In the genomic region with DNA sequence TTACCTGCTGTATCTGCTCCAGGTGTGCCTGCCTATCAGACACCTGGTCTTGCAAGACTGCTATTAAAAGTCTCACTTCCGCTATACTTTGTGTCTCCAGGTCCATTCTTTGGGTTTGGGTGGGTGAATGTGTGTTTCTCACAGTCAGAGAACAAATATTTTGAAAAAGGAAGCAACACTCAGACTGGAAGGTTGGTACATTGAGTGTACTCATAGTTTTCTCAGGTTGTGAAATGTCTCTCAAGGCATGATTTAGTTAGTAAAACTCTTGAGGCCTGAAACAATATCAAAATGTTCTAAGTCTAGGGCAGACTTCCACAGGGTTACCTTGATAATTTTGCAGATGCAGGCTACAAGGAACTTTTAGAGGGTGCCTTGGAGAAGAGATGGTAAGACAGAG, we compare ENCODE assay signal across 30 cellular contexts.
"Had no signal": no experiment of that assay in that cellular context is flagged by ENCODE, and none has a peak within 500 bp of the region (broad histone marks: within the 10 kb centered on the region; RNA-seq: fewer than 3 reads in every experiment).

No MANE protein-coding gene starts in this region.

- H3K36me3 Mint-ChIP-seq: activated naive CD4-positive, alpha-beta T cell treated with anti-CD3 and anti-CD28 coated beads, Interleukin-2, amount 50 U/mL, for 24 hours; activated naive CD8-positive, alpha-beta T cell treated with anti-CD3 and anti-CD28 coated beads, Interleukin-2, amount 10 ng/mL, durations not matched to agents 7 days and 5 days had no signal

- H3K4me3 Mint-ChIP-seq: activated CD4-positive, alpha-beta T cell treated with anti-CD3 and anti-CD28 coated beads for 36 hours; activated CD4-positive, alpha-beta T cell treated with anti-CD3 and anti-CD28 coated beads, Interleukin-2, amount 10 ng/mL, durations not matched to agents 7 days and 5 days; activated CD8-positive, alpha-beta T cell treated with anti-CD3 and anti-CD28 coated beads, Interleukin-2, amount 10 ng/mL, durations not matched to agents 7 days and 5 days; activated naive CD4-positive, alpha-beta T cell treated with anti-CD3 and anti-CD28 coated beads, Interleukin-2, amount 50 U/mL, for 24 hours; activated naive CD8-positive, alpha-beta T cell treated with anti-CD3 and anti-CD28 coated beads, Interleukin-2, amount 10 ng/mL, durations not matched to agents 7 days and 5 days; activated T-cell treated with anti-CD3 and anti-CD28 coated beads, Interleukin-2, amount 50 U/mL, for 24 hours; T-helper 1 cell treated with Interleukin-12 subunit alpha and Interleukin-12 subunit beta and Interleukin-4 antibody, amounts not matched to agents 30 μg/mL and 1 μg/mL, for 36 hours; T-helper 2 cell treated with Interferon-gamma antibody and Interleukin-4, amounts not matched to agents 5 μg/mL and 100 μg/mL, for 36 hours had no signal

- H3K9me3 ChIP-seq: ascending aorta, MG63, SJCRH30 had no signal

- H3K27ac ChIP-seq: ascending aorta, SJCRH30, SK-N-MC had no signal

- H3K27ac Mint-ChIP-seq: activated CD4-positive, alpha-beta T cell treated with anti-CD3 and anti-CD28 coated beads for 36 hours; activated CD4-positive, alpha-beta T cell treated with anti-CD3 and anti-CD28 coated beads, Interleukin-2, amount 10 ng/mL, durations not matched to agents 7 days and 5 days; activated CD8-positive, alpha-beta T cell treated with anti-CD3 and anti-CD28 coated beads, Interleukin-2, amount 10 ng/mL, durations not matched to agents 7 days and 5 days; activated naive CD4-positive, alpha-beta T cell treated with anti-CD3 and anti-CD28 coated beads, Interleukin-2, amount 50 U/mL, for 24 hours; activated naive CD8-positive, alpha-beta T cell treated with anti-CD3 and anti-CD28 coated beads, Interleukin-2, amount 10 ng/mL, durations not matched to agents 7 days and 5 days; activated T-cell treated with anti-CD3 and anti-CD28 coated beads, Interleukin-2, amount 50 U/mL, for 24 hours; activated T-helper 2 cell treated with anti-CD3 and anti-CD28 coated beads, Interferon-gamma antibody, Interleukin-2, Interleukin-4, amounts not matched to agents 10 μg/mL and 5 μg/mL and 100 μg/mL, durations not matched to agents 14 hours and 24 hours and 36 hours; T-helper 1 cell treated with Interleukin-12 subunit alpha and Interleukin-12 subunit beta and Interleukin-4 antibody, amounts not matched to agents 30 μg/mL and 1 μg/mL, for 36 hours; T-helper 2 cell treated with Interferon-gamma antibody and Interleukin-4, amounts not matched to agents 5 μg/mL and 100 μg/mL, for 36 hours had no signal

- H3K4me1 ChIP-seq: ascending aorta, SJCRH30 had no signal

- H3K36me3 ChIP-seq: ascending aorta, MG63, SJCRH30 had no signal

- DNase-seq: activated CD4-positive, alpha-beta T cell treated with anti-CD3 and anti-CD28 coated beads for 36 hours; activated CD4-positive, alpha-beta T cell treated with anti-CD3 and anti-CD28 coated beads, Interleukin-2, amount 10 ng/mL, durations not matched to agents 7 days and 5 days; activated CD4-positive, alpha-beta T cell treated with anti-CD3 and anti-CD28 coated beads, Interleukin-2, amount 50 U/mL, for 48 hours; activated CD8-positive, alpha-beta T cell treated with anti-CD3 and anti-CD28 coated beads, Interleukin-2, amount 10 ng/mL, durations not matched to agents 7 days and 5 days; activated gamma-delta T cell; activated naive CD4-positive, alpha-beta T cell treated with Interleukin-2 at 50 U/mL for 16 hours; activated naive CD8-positive, alpha-beta T cell treated with anti-CD3 and anti-CD28 coated beads, Interleukin-2, amount 10 ng/mL, durations not matched to agents 7 days and 5 days; activated T-cell treated with anti-CD3 and anti-CD28 coated beads, Interleukin-2, amount 50 U/mL, for 24 hours; amygdala; cerebellar nuclear complex; KG1; MG63; NCI-H1092 treated with DMSO at 0.1 percent for 48 hours; NCI-H1417; NCI-H1694; NCI-H1930; NCI-H2081 treated with DMSO at 0.1 percent for 48 hours; NCI-H345; NCI-H524 treated with DMSO at 0.1 percent for 48 hours; NK-92 treated with Interleukin-12 subunit alpha and Interleukin-12 subunit beta, amount 100 ng/mL, for 24 hours; OCI-M1; SHP77; SJCRH30 had no signal

- H3K27me3 Mint-ChIP-seq: activated CD4-positive, alpha-beta T cell treated with anti-CD3 and anti-CD28 coated beads for 36 hours; activated CD4-positive, alpha-beta T cell treated with anti-CD3 and anti-CD28 coated beads, Interleukin-2, amount 10 ng/mL, durations not matched to agents 7 days and 5 days; activated naive CD4-positive, alpha-beta T cell treated with anti-CD3 and anti-CD28 coated beads, Interleukin-2, amount 50 U/mL, for 24 hours; activated naive CD8-positive, alpha-beta T cell treated with anti-CD3 and anti-CD28 coated beads, Interleukin-2, amount 10 ng/mL, durations not matched to agents 7 days and 5 days; activated T-cell treated with anti-CD3 and anti-CD28 coated beads, Interleukin-2, amount 50 U/mL, for 24 hours had no signal

- H3K4me1 Mint-ChIP-seq: activated CD4-positive, alpha-beta T cell treated with anti-CD3 and anti-CD28 coated beads for 36 hours; activated CD4-positive, alpha-beta T cell treated with anti-CD3 and anti-CD28 coated beads, Interleukin-2, amount 10 ng/mL, durations not matched to agents 7 days and 5 days; activated naive CD4-positive, alpha-beta T cell treated with anti-CD3 and anti-CD28 coated beads, Interleukin-2, amount 50 U/mL, for 24 hours; activated naive CD8-positive, alpha-beta T cell treated with anti-CD3 and anti-CD28 coated beads, Interleukin-2, amount 10 ng/mL, durations not matched to agents 7 days and 5 days had no signal

- H3K27me3 ChIP-seq: ascending aorta, MG63, SJCRH30 had no signal

- H3K4me3 ChIP-seq: ascending aorta, MG63, SJCRH30, SK-N-MC had no signal

- ATAC-seq: activated CD4-positive, alpha-beta T cell treated with anti-CD3 and anti-CD28 coated beads for 36 hours; activated CD4-positive, CD25-positive, alpha-beta regulatory T cell treated with anti-CD3 and anti-CD28 coated beads, Interleukin-2, amount 50 U/mL, for 24 hours; activated CD8-positive, alpha-beta T cell treated with anti-CD3 and anti-CD28 coated beads, Interleukin-2, amount 10 ng/mL, durations not matched to agents 7 days and 5 days had no signal
